In genomic region chr17:491086-492014, GRCh38 we compare ENCODE assay signal across 7 cellular contexts. TPM values are rescaled to one million over a fixed set of nuclear protein-coding genes. Genes with fewer than 3 reads are reported as not detected.
DNase-seq lines count a peak whose midpoint lies in the region; ATAC-seq lines count a peak whose summit lies in the region.

No MANE protein-coding gene starts in this region.

- ATAC-seq in GM19397 (IDR thresholded peaks at IDR 0.05; ENCODE audit: unreplicated experiment) (no peak), GM18868 (IDR thresholded peaks at IDR 0.05; ENCODE audit: unreplicated experiment) (no peak)

- H2BK5ac ChIP-seq in neuronal stem cell (ENCODE audit: low read length) = no peak overlapping the region

- H3K9ac ChIP-seq in HUES6 (ENCODE audit: low read length) = no peak overlapping the region
- H3K9ac ChIP-seq in neuronal stem cell (ENCODE audit: low read depth, low read length, poor library complexity) = peak overlapping the region; percentile 80

- H3K14ac ChIP-seq in neuronal stem cell (ENCODE audit: low read length) = no peak overlapping the region

- no peak overlapping the region for H2BK12ac ChIP-seq in neuronal stem cell (ENCODE audit: low read length)

- no peak overlapping the region for H2BK15ac ChIP-seq in neuronal stem cell (ENCODE audit: low read length)

- H3K23ac ChIP-seq in neuronal stem cell (ENCODE audit: low read depth, low read length, poor library complexity) = peak overlapping the region; percentile 69

- H3K36me3 ChIP-seq in HUES6 (ENCODE audit: control insufficient read depth, insufficient read depth, low read length) (no peaks in the 10 kb centered on the region), neuronal stem cell (replicated peaks in 1 of 2; ENCODE audit: control insufficient read depth in 2 of 2, insufficient read depth in 2 of 2, low read length in 2 of 2) (no peaks in the 10 kb centered on the region)

- no peak overlapping the region for H2BK120ac ChIP-seq in neuronal stem cell (ENCODE audit: low read depth, low read length)

- peaks cover 33% of the 10 kb centered on the region for H3K27me3 ChIP-seq in HUES6 (ENCODE audit: control insufficient read depth, insufficient read depth, low read length)
- peaks cover 0 to 20% (median 11%) of the 10 kb centered on the region in 3 experiments for H3K27me3 ChIP-seq in neuronal stem cell (ENCODE audit: control insufficient read depth in 3 of 3, insufficient read depth in 3 of 3, low read depth in 1 of 3, low read length in 3 of 3)

- H3K18ac ChIP-seq in neuronal stem cell (ENCODE audit: low read length) = peak overlapping the region; percentile 94

- peak overlapping the region; percentile 44 for H2AK5ac ChIP-seq in neuronal stem cell (ENCODE audit: low read depth, low read length)

- H3K4me3 ChIP-seq in HUES6 (ENCODE audit: low read depth, low read length) = peak overlapping the region; percentile 65
- H3K4me3 ChIP-seq in neuronal stem cell (ENCODE audit: low read length in 2 of 2) = peak overlapping the region; percentile 51 to 83

- H3K27ac ChIP-seq in HUES6 (ENCODE audit: low read depth, low read length) = no peak overlapping the region
- no peak overlapping the region for H3K27ac ChIP-seq in neuronal stem cell (replicated peaks; ENCODE audit: low read length)

- H4K91ac ChIP-seq in neuronal stem cell (ENCODE audit: low read depth, low read length, poor library complexity) = no peak overlapping the region

- peaks cover 2% of the 10 kb centered on the region for H3K79me1 ChIP-seq in neuronal stem cell (ENCODE audit: low read depth, low read length)

- H3K4ac ChIP-seq in neuronal stem cell (ENCODE audit: low read length) = no peak overlapping the region

- H3K4me2 ChIP-seq in neuronal stem cell (ENCODE audit: insufficient read depth, low read length, poor library complexity, severe bottlenecking) = peak overlapping the region; percentile 100

- peak overlapping the region; percentile 89 for H2AFZ ChIP-seq in neuronal stem cell (ENCODE audit: low read length)

- no peak overlapping the region for H4K8ac ChIP-seq in neuronal stem cell (ENCODE audit: low read depth, low read length)

- H3K9me3 ChIP-seq in HUES6 (ENCODE audit: control insufficient read depth, insufficient read depth, low read depth, low read length) (no peaks in the 10 kb centered on the region), neuronal stem cell (replicated peaks in 1 of 2; ENCODE audit: control insufficient read depth in 2 of 2, insufficient read depth in 1 of 2, low read depth in 1 of 2, low read length in 2 of 2) (peaks cover 0 to 5% of the 10 kb centered on the region in 2 donors)

- H3K4me1 ChIP-seq in HUES6 (ENCODE audit: control insufficient read depth, insufficient read depth, low read length) = peaks cover 19% of the 10 kb centered on the region
- peaks cover 4 to 5% of the 10 kb centered on the region in 2 donors for H3K4me1 ChIP-seq in neuronal stem cell (ENCODE audit: control insufficient read depth in 2 of 2, insufficient read depth in 1 of 2, low read depth in 1 of 2, low read length in 2 of 2)

- DNase-seq in activated T-cell treated with anti-CD3 and anti-CD28 coated beads, Interleukin-2, amount 50 U/mL, for 48 hours = peak; percentile 62 to 66
- DNase-seq in foreskin melanocyte (peak; percentile 30), neuronal stem cell (ENCODE audit: low spot score) (peak; percentile 55), GM19240 (ENCODE audit: insufficient read length, low spot score) (no peak)

- no CpG with 5 or more reads among the region's 73 CpGs for WGBS in neuronal stem cell (ENCODE audit: extremely low coverage in 2 of 2, insufficient read length in 2 of 2, insufficient replicate concordance in 1 of 2), 2 donors

RNA-seq across cellular contexts. Expression of gene RFLNB, which starts 45.6 kb away (rescaled TPM):
- 16.8 TPM for polyA plus RNA-seq in neuronal stem cell (2013, experiment 1 of 2)
- 18.1 TPM for polyA plus RNA-seq in neuronal stem cell (2013, experiment 2 of 2)
